ENCODE assay signal across 1 cellular context in genomic region chr15:67920524-67921240, GRCh38.
TF ChIP-seq lines count a peak whose summit lies in the region.

No MANE protein-coding gene starts in this region.

TF ChIP-seq in K562, 482 proteins besides CTCF, POLR2A, EP300 and RAD21 (continued from another document):
- TF ChIP-seq ZNF140 (CRISPR knock-in tag; IDR thresholded peaks at IDR 0.05), result 0 out of 2 replicates have a peak, but pooled peaks have one; percentile 55
- TF ChIP-seq ZBTB17 (CRISPR knock-in tag; IDR thresholded peaks at IDR 0.05), result 0 out of 2 replicates have a peak, but pooled peaks have one; percentile 52
- TF ChIP-seq SMC3 (conservative IDR thresholded peaks at IDR 0.05; ENCODE audit: insufficient read depth, low read depth, low read length), result no peak
- TF ChIP-seq POLR2G (IDR thresholded peaks at IDR 0.05; ENCODE audit: low read depth, low read length), result no peak
- no peak for TF ChIP-seq RBFOX2 (IDR thresholded peaks at IDR 0.05; ENCODE audit: low read depth, low read length)
- peak; percentile 59; the same call in 1 of the 2 replicates for TF ChIP-seq ATF4 (CRISPR knock-in tag; IDR thresholded peaks at IDR 0.05)
- TF ChIP-seq ZNF79 (CRISPR knock-in tag; IDR thresholded peaks at IDR 0.05; ENCODE audit: low read depth), result peak; percentile 90
- TF ChIP-seq MTA2 (IDR thresholded peaks at IDR 0.05; ENCODE audit: low read depth), result peak; percentile 25; the same call in 1 of the 2 replicates
- peak; percentile 35 to 50; a peak in 3 of 4 replicates for TF ChIP-seq NRF1 (conservative IDR thresholded peaks at IDR 0.05 in 1 of 2, IDR thresholded peaks at IDR 0.05 in 1 of 2)
- TF ChIP-seq NR4A1 (CRISPR knock-in tag; IDR thresholded peaks at IDR 0.05), result no peak
- peak; percentile 97 for TF ChIP-seq NR4A1 (tag; IDR thresholded peaks at IDR 0.05)
- TF ChIP-seq ZNF668 (CRISPR knock-in tag; IDR thresholded peaks at IDR 0.05), result peak; percentile 94
- TF ChIP-seq ESRRA (IDR thresholded peaks at IDR 0.05; ENCODE audit: borderline replicate concordance, low read depth), result peak; percentile 51; the same call in 1 of the 2 replicates
- 0 out of 2 replicates have a peak, but pooled peaks have one; percentile 64 for TF ChIP-seq ID3 (CRISPR knock-in tag; IDR thresholded peaks at IDR 0.05)
- no peak for TF ChIP-seq ID3 (tag; IDR thresholded peaks at IDR 0.05)
- peak in 1 of 2 experiments; percentile 77; a peak in 2 of 4 replicates for TF ChIP-seq ZNF639 (CRISPR knock-in tag; conservative IDR thresholded peaks at IDR 0.05 in 1 of 2, IDR thresholded peaks at IDR 0.05 in 1 of 2)
- 0 out of 2 replicates have a peak, but pooled peaks have one; percentile 21 for TF ChIP-seq SMARCE1 (IDR thresholded peaks at IDR 0.05)
- peak; percentile 83 for TF ChIP-seq PYGO2 (tag; IDR thresholded peaks at IDR 0.05)
- TF ChIP-seq FOXK2 (conservative IDR thresholded peaks at IDR 0.05 in 1 of 2, IDR thresholded peaks at IDR 0.05 in 1 of 2; ENCODE audit: low read depth in 2 of 2), result peak; percentile 52 to 55; a peak in 1 of 4 replicates
- peak; percentile 57; the same call in 1 of the 2 replicates for TF ChIP-seq MTF1 (CRISPR knock-in tag; IDR thresholded peaks at IDR 0.05; ENCODE audit: borderline replicate concordance)
- TF ChIP-seq NFIC (IDR thresholded peaks at IDR 0.05), result no peak
- no peak for TF ChIP-seq CGGBP1 (CRISPR knock-in tag; IDR thresholded peaks at IDR 0.05)
- TF ChIP-seq ZNF395 (CRISPR knock-in tag; IDR thresholded peaks at IDR 0.05), result peak; percentile 68
- peak; percentile 57; the same call in 1 of the 2 replicates for TF ChIP-seq ZNF175 (CRISPR knock-in tag; IDR thresholded peaks at IDR 0.05; ENCODE audit: low read depth)
- no peak for TF ChIP-seq HES1 (IDR thresholded peaks at IDR 0.05; ENCODE audit: low read depth)
- TF ChIP-seq ARHGAP35 (IDR thresholded peaks at IDR 0.05; ENCODE audit: partially characterized antibody), result no peak
- peak; percentile 36; the same call in 1 of the 2 replicates for TF ChIP-seq DPF2 (IDR thresholded peaks at IDR 0.05)
- no peak for TF ChIP-seq NBN (IDR thresholded peaks at IDR 0.05; ENCODE audit: low read depth)
- peak; percentile 84; the same call in 1 of the 2 replicates for TF ChIP-seq ZNF583 (CRISPR knock-in tag; IDR thresholded peaks at IDR 0.05)
- peak; percentile 63 for TF ChIP-seq GMEB1 (CRISPR knock-in tag; IDR thresholded peaks at IDR 0.05)
- TF ChIP-seq BCL6 (CRISPR knock-in tag; IDR thresholded peaks at IDR 0.05), result 0 out of 2 replicates have a peak, but pooled peaks have one; percentile 53
- TF ChIP-seq ZNF134 (CRISPR knock-in tag; conservative IDR thresholded peaks at IDR 0.05), result peak; percentile 51; the same call in 1 of the 2 replicates
- peak; percentile 53; the same call in 1 of the 2 replicates for TF ChIP-seq SOX6 (IDR thresholded peaks at IDR 0.05)
- no peak for TF ChIP-seq KLF16 (IDR thresholded peaks at IDR 0.05)
- TF ChIP-seq ZNF766 (CRISPR knock-in tag; conservative IDR thresholded peaks at IDR 0.05), result peak; percentile 79
- TF ChIP-seq FUS (optimal IDR thresholded peaks at IDR 0.05; ENCODE audit: low read depth, low read length), result no peak
- TF ChIP-seq HEY1 (CRISPR knock-in tag; IDR thresholded peaks at IDR 0.05; ENCODE audit: borderline replicate concordance), result 0 out of 2 replicates have a peak, but pooled peaks have one; percentile 24
- peak; percentile 89 for TF ChIP-seq ZNF41 (CRISPR knock-in tag; conservative IDR thresholded peaks at IDR 0.05)
- TF ChIP-seq FIP1L1 (IDR thresholded peaks at IDR 0.05; ENCODE audit: low read depth, low read length, poor library complexity, severe bottlenecking), result no peak
- no peak for TF ChIP-seq ZNF778 (CRISPR knock-in tag; IDR thresholded peaks at IDR 0.05)
- TF ChIP-seq TCFL5 (CRISPR knock-in tag; conservative IDR thresholded peaks at IDR 0.05), result peak; percentile 79
- peak in 1 of 2 experiments; percentile 41; a peak in 1 of 4 replicates for TF ChIP-seq MLLT1 (IDR thresholded peaks at IDR 0.05)
- no peak for TF ChIP-seq FOXP4 (CRISPR knock-in tag; IDR thresholded peaks at IDR 0.05; ENCODE audit: borderline replicate concordance)
- TF ChIP-seq PKNOX1 (IDR thresholded peaks at IDR 0.05), result no peak
- TF ChIP-seq SREBF2 (CRISPR knock-in tag; IDR thresholded peaks at IDR 0.05), result no peak
- peak; percentile 83 for TF ChIP-seq TEAD2 (tag; IDR thresholded peaks at IDR 0.05)
- 0 out of 2 replicates have a peak, but pooled peaks have one; percentile 60 for TF ChIP-seq ZNF444 (CRISPR knock-in tag; IDR thresholded peaks at IDR 0.05)
